23 cellular contexts compared by ENCODE assay signal in the genomic region with DNA sequence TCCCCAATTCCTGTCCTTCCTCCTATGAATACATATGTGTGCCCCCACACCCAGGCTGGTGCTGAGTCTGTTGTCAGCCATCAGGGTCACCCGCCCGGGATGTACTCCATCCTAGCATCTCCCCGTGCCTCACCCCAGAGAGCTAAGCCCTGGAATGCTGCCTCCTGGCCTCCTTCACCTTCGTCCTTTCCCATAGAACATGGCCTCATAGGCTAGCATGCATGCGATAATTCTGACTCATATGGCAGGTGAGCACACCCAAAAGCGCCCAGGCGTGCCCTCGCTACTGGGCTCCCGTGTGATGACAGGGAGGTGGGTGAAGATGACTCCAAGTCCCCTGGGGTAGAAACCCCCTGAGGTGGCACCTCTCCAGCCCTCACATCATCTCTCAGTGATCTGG. TPM values are rescaled to one million over a fixed set of nuclear protein-coding genes. Genes with fewer than 3 reads are reported as not detected.
"Had no signal": no experiment of that assay in that cellular context is flagged by ENCODE, and none has a peak within 500 bp of the region (broad histone marks: within the 10 kb centered on the region; RNA-seq: fewer than 3 reads in every experiment).

No MANE protein-coding gene starts in this region.

- H3K4me3 ChIP-seq: left ventricle myocardium inferior had no signal

- H3K79me2 ChIP-seq: parathyroid adenoma had no signal

- H3K4me1 ChIP-seq: parathyroid adenoma had no signal

- H2AFZ ChIP-seq: parathyroid adenoma had no signal

- FAIRE-seq: kidney, urothelium cell line had no signal

- H3K27ac Mint-ChIP-seq: activated CD4-positive, alpha-beta memory T cell treated with anti-CD3 and anti-CD28 coated beads, Interleukin-2, amount 10 ng/mL, durations not matched to agents 7 days and 5 days; activated naive CD8-positive, alpha-beta T cell treated with anti-CD3 and anti-CD28 coated beads, Interleukin-2, amount 10 ng/mL, durations not matched to agents 7 days and 5 days; activated T-cell treated with anti-CD3 and anti-CD28 coated beads, Interleukin-2, amount 50 U/mL, for 24 hours; activated T-helper 2 cell treated with anti-CD3 and anti-CD28 coated beads, Interferon-gamma antibody, Interleukin-2, Interleukin-4, amounts not matched to agents 10 μg/mL and 5 μg/mL and 100 μg/mL, durations not matched to agents 14 hours and 24 hours and 36 hours; natural killer cell treated with Interleukin-12 subunit alpha and Interleukin-12 subunit beta and Interleukin-15 and Interleukin-18, amount 100 ng/mL, for 72 hours; stimulated activated effector memory CD8-positive, alpha-beta T cell treated with anti-CD3 and anti-CD28 coated beads, Interleukin-12 subunit alpha, Interleukin-12 subunit beta, amount 100 ng/mL, for 72 hours; T-cell had no signal

- H3K27ac ChIP-seq: epithelial cell of prostate, left ventricle myocardium inferior, parathyroid adenoma had no signal

- H3K9me3 ChIP-seq: left ventricle myocardium inferior had no signal

- ATAC-seq: natural killer cell treated with Interleukin-12 subunit alpha and Interleukin-12 subunit beta and Interleukin-15 and Interleukin-18, amount 100 ng/mL, for 72 hours had no signal

- H3K9me3 Mint-ChIP-seq: activated CD4-positive, alpha-beta memory T cell treated with anti-CD3 and anti-CD28 coated beads, Interleukin-2, amount 10 ng/mL, durations not matched to agents 7 days and 5 days; activated naive CD8-positive, alpha-beta T cell treated with anti-CD3 and anti-CD28 coated beads, Interleukin-2, amount 10 ng/mL, durations not matched to agents 7 days and 5 days; activated T-cell treated with anti-CD3 and anti-CD28 coated beads, Interleukin-2, amount 50 U/mL, for 24 hours; activated T-helper 2 cell treated with anti-CD3 and anti-CD28 coated beads, Interferon-gamma antibody, Interleukin-2, Interleukin-4, amounts not matched to agents 10 μg/mL and 5 μg/mL and 100 μg/mL, durations not matched to agents 14 hours and 24 hours and 36 hours; natural killer cell treated with Interleukin-12 subunit alpha and Interleukin-12 subunit beta and Interleukin-15 and Interleukin-18, amount 100 ng/mL, for 72 hours; stimulated activated effector memory CD8-positive, alpha-beta T cell treated with anti-CD3 and anti-CD28 coated beads, Interleukin-12 subunit alpha, Interleukin-12 subunit beta, amount 100 ng/mL, for 72 hours; T-cell had no signal

- H3K36me3 Mint-ChIP-seq: activated naive CD8-positive, alpha-beta T cell treated with anti-CD3 and anti-CD28 coated beads, Interleukin-2, amount 10 ng/mL, durations not matched to agents 7 days and 5 days; natural killer cell treated with Interleukin-12 subunit alpha and Interleukin-12 subunit beta and Interleukin-15 and Interleukin-18, amount 100 ng/mL, for 72 hours; stimulated activated effector memory CD8-positive, alpha-beta T cell treated with anti-CD3 and anti-CD28 coated beads, Interleukin-12 subunit alpha, Interleukin-12 subunit beta, amount 100 ng/mL, for 72 hours; T-cell had no signal

- H3K9ac ChIP-seq: parathyroid adenoma had no signal

- H3K4me3 Mint-ChIP-seq: activated CD4-positive, alpha-beta memory T cell treated with anti-CD3 and anti-CD28 coated beads, Interleukin-2, amount 10 ng/mL, durations not matched to agents 7 days and 5 days; activated naive CD8-positive, alpha-beta T cell treated with anti-CD3 and anti-CD28 coated beads, Interleukin-2, amount 10 ng/mL, durations not matched to agents 7 days and 5 days; activated T-cell treated with anti-CD3 and anti-CD28 coated beads, Interleukin-2, amount 50 U/mL, for 24 hours; natural killer cell treated with Interleukin-12 subunit alpha and Interleukin-12 subunit beta and Interleukin-15 and Interleukin-18, amount 100 ng/mL, for 72 hours; stimulated activated effector memory CD8-positive, alpha-beta T cell treated with anti-CD3 and anti-CD28 coated beads, Interleukin-12 subunit alpha, Interleukin-12 subunit beta, amount 100 ng/mL, for 72 hours; T-cell had no signal

- DNase-seq: activated CD4-positive, alpha-beta memory T cell treated with anti-CD3 and anti-CD28 coated beads, Interleukin-2, amount 10 ng/mL, durations not matched to agents 7 days and 5 days; activated CD4-positive, alpha-beta T cell treated with anti-CD3 and anti-CD28 coated beads for 48 hours; activated CD4-positive, CD25-positive, alpha-beta regulatory T cell; activated naive CD4-positive, alpha-beta T cell treated with Interleukin-2 at 50 U/mL for 16 hours; activated naive CD8-positive, alpha-beta T cell treated with anti-CD3 and anti-CD28 coated beads, Interleukin-2, amount 10 ng/mL, durations not matched to agents 7 days and 5 days; activated T-cell treated with anti-CD3 and anti-CD28 coated beads, Interleukin-2, amount 50 U/mL, for 24 hours; dermis blood vessel endothelial cell; effector memory CD4-positive, alpha-beta T cell; foreskin melanocyte; hypothalamus; kidney; left ventricle myocardium inferior; stimulated activated CD4-positive, alpha-beta T cell treated with anti-CD3 and anti-CD28 coated beads, Interleukin-4, amount 100 ng/mL, for 24 hours; T-cell had no signal

RNA-seq across cellular contexts. Expression of gene EMX1, which starts 22.9 kb away (rescaled TPM):
- total RNA-seq: activated CD4-positive, alpha-beta memory T cell treated with anti-CD3 and anti-CD28 coated beads, Interleukin-2, amount 10 ng/mL, durations not matched to agents 7 days and 5 days; activated naive CD8-positive, alpha-beta T cell treated with anti-CD3 and anti-CD28 coated beads, Interleukin-2, amount 10 ng/mL, durations not matched to agents 7 days and 5 days; activated T-helper 2 cell treated with anti-CD3 and anti-CD28 coated beads, Interferon-gamma antibody, Interleukin-2, Interleukin-4, amounts not matched to agents 10 μg/mL and 5 μg/mL and 100 μg/mL, durations not matched to agents 14 hours and 24 hours and 36 hours; cardiac septum; dermis blood vessel endothelial cell; fibroblast of lung; left ventricle myocardium inferior; natural killer cell treated with Interleukin-12 subunit alpha and Interleukin-12 subunit beta and Interleukin-15 and Interleukin-18, amount 100 ng/mL, for 72 hours; sciatic nerve; T-cell had no signal
- polyA plus RNA-seq: fibroblast of lung had no signal
